Comparison of ENCODE assay signal across 13 cellular contexts in the genomic region with DNA sequence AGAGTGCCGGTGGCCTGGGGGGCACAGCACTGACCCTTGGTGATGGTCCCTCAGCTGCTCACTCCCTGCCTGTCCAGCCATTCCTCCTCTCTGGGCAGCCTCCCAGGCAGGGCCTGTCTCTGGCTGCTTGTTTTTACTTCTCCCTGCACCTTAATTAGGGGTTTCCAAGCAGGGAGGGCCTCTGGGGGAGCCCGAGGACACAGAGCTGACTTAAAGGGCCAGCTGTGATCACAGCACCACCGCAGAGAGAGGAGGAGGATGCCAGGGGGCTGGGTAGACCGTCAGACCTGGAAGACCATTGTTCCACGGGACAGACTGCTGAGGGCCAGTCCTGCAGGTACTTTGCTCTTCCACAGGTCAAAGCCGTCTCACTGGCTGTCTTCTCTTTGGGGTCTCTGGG. TPM values are rescaled to one million over a fixed set of nuclear protein-coding genes. Genes with fewer than 3 reads are reported as not detected.
A peak's percentile ranks its signal among the peaks of the same experiment; 100 is the strongest.
DNase-seq lines count a peak whose midpoint lies in the region; ATAC-seq and TF ChIP-seq lines count a peak whose summit lies in the region.
"Had no signal": no experiment of that assay in that cellular context is flagged by ENCODE, and none has a peak within 500 bp of the region (broad histone marks: within the 10 kb centered on the region; RNA-seq: fewer than 3 reads in every experiment).

No MANE protein-coding gene starts in this region.

- H3K9me3 ChIP-seq in CD4-positive, alpha-beta memory T cell (ENCODE audit: control insufficient read depth in 1 of 2, low read length in 2 of 2) = no peaks in the 10 kb centered on the region
- H3K9me3 ChIP-seq: thoracic aorta had no signal

- no peak for TF ChIP-seq POLR2A in GM18505 (IDR thresholded peaks at IDR 0.05; ENCODE audit: borderline replicate concordance, extremely low read depth, insufficient read depth, insufficient read length)
- no peak for TF ChIP-seq POLR2A in lower leg skin (IDR thresholded peaks at IDR 0.05)

- H3K9me3 Mint-ChIP-seq in CD4-positive, alpha-beta memory T cell = peaks cover 0 to 2% (median 0%) of the 10 kb centered on the region in 8 donors
- H3K9me3 Mint-ChIP-seq in neural crest cell = no peaks in the 10 kb centered on the region

- H3K4me1 Mint-ChIP-seq in CD4-positive, alpha-beta memory T cell = peaks cover 14 to 48% (median 30%) of the 10 kb centered on the region in 4 donors
- H3K4me1 Mint-ChIP-seq in neural crest cell = peaks cover 13% of the 10 kb centered on the region

- no peaks in the 10 kb centered on the region for H3K27me3 ChIP-seq in CD4-positive, alpha-beta memory T cell (ENCODE audit: insufficient read depth, low read length)
- peaks cover 22% of the 10 kb centered on the region for H3K27me3 ChIP-seq in brain microvascular endothelial cell (replicated peaks)

- in situ Hi-C loops in brain microvascular endothelial cell (cut with HindIII; ENCODE audit: low pct_ligation_motif_present, low sequenced_read_pairs) = no loop called here

- DNase-seq in CD4-positive, alpha-beta memory T cell = no peak
- DNase-seq in brain microvascular endothelial cell (no peak), neural crest cell (ENCODE audit: low read depth, low spot score) (no peak), kidney tubule cell (ENCODE audit: low spot score) (no peak), lower leg skin (ENCODE audit: low spot score in 2 of 2) (no peak)
- DNase-seq: Karpas-422; mammary epithelial cell; NCI-H1436 treated with DMSO at 0.1 percent for 48 hours; nucleus accumbens; stimulated activated CD4-positive, alpha-beta T cell treated with anti-CD3 and anti-CD28 coated beads, Interleukin-4, amount 100 ng/mL, for 24 hours had no signal

- CTCF ChIA-PET in CD4-positive, alpha-beta memory T cell (lab: Charles Lee; ENCODE audit: partially characterized antibody) = no interaction called here

- peaks cover 43% of the 10 kb centered on the region for H3K4me1 ChIP-seq in CD4-positive, alpha-beta memory T cell (ENCODE audit: insufficient read depth, low read length)

- 57% methylated on average over 6 of the region's 6 CpGs for WGBS in lower leg skin, 2 donors

- peaks cover 5 to 12% of the 10 kb centered on the region in 2 donors for H3K27me3 Mint-ChIP-seq in CD4-positive, alpha-beta memory T cell
- peaks cover 58% of the 10 kb centered on the region for H3K27me3 Mint-ChIP-seq in neural crest cell (ENCODE audit: low read depth)

- TF ChIP-seq CTCF in GM12875 (IDR thresholded peaks at IDR 0.05; ENCODE audit: borderline replicate concordance, insufficient read depth, low read depth, low read length) = 0 out of 2 replicates have a peak, but pooled peaks have one; percentile 13
- TF ChIP-seq CTCF in brain microvascular endothelial cell (IDR thresholded peaks at IDR 0.05; ENCODE audit: low read depth, low read length, missing control alignments) = peak; percentile 15
- TF ChIP-seq CTCF in neural crest cell (conservative IDR thresholded peaks at IDR 0.05) = no peak
- no peak for TF ChIP-seq CTCF in lower leg skin (IDR thresholded peaks at IDR 0.05)

- H3K27ac ChIP-seq in CD4-positive, alpha-beta memory T cell (ENCODE audit: low read depth, low read length) = no peak overlapping the region
- no peak overlapping the region for H3K27ac ChIP-seq in brain microvascular endothelial cell
- H3K27ac ChIP-seq: thoracic aorta had no signal

- no peak overlapping the region for H3K4me3 ChIP-seq in CD4-positive, alpha-beta memory T cell (ENCODE audit: low read length in 2 of 2)
- H3K4me3 ChIP-seq in GM12875 (ENCODE audit: low read depth, low read length) = no peak overlapping the region
- H3K4me3 ChIP-seq in brain microvascular endothelial cell (ENCODE audit: low read depth, low read length) = no peak overlapping the region
- no peak overlapping the region for H3K4me3 ChIP-seq in lower leg skin (ENCODE audit: low read depth, poor library complexity, severe bottlenecking)

- no peak overlapping the region for H3K27ac Mint-ChIP-seq in CD4-positive, alpha-beta memory T cell
- no peak overlapping the region for H3K27ac Mint-ChIP-seq in neural crest cell (ENCODE audit: unreplicated experiment)

- intact Hi-C loops in CD4-positive, alpha-beta memory T cell (cut with micrococcal nuclease) = loop anchor here (5.0 to 10.0 kb wide), 2 partner anchors 124 to 306 kb away; partner anchors contain the start of gene WDR81
- intact Hi-C loops in lower leg skin (cut with DNase I; ENCODE audit: low total_unique reads) = loop anchor here (5.0 kb wide), 1 partner anchor 121 kb away; no protein-coding TSS in a partner anchor

- peaks cover 7% of the 10 kb centered on the region for H3K36me3 ChIP-seq in CD4-positive, alpha-beta memory T cell (ENCODE audit: insufficient read depth, low read length)
- H3K36me3 ChIP-seq in brain microvascular endothelial cell (replicated peaks) = no peaks in the 10 kb centered on the region

- no peak for ATAC-seq in GM18505 (IDR thresholded peaks at IDR 0.05; ENCODE audit: unreplicated experiment)

- H3K36me3 Mint-ChIP-seq in CD4-positive, alpha-beta memory T cell = peaks cover 4 to 8% of the 10 kb centered on the region in 2 donors
- no peaks in the 10 kb centered on the region for H3K36me3 Mint-ChIP-seq in neural crest cell (ENCODE audit: low read depth)

- peak overlapping the region in 6 of 8 donors; percentile 9 to 46 (median 34) for H3K4me3 Mint-ChIP-seq in CD4-positive, alpha-beta memory T cell
- H3K4me3 Mint-ChIP-seq in neural crest cell = peak overlapping the region; percentile 84

- POLR2A ChIA-PET in CD4-positive, alpha-beta memory T cell (lab: Charles Lee; ENCODE audit: partially characterized antibody) = no interaction called here

RNA-seq across cellular contexts. Expression of gene DPH1, which starts 1.2 kb away (rescaled TPM):
- 10 to 100 TPM; 76.6 to 95.8 TPM for total RNA-seq in CD4-positive, alpha-beta memory T cell
- 10 to 100 TPM; 30.8 to 39.8 TPM for polyA plus RNA-seq in CD4-positive, alpha-beta memory T cell
- total RNA-seq in neural crest cell (29.7 and 35.1 TPM in 2 replicates), lower leg skin (10 to 100 TPM; 50.4 to 80.0 (median 61.2) TPM)

RNA-seq across cellular contexts. Expression of gene RTN4RL1, which starts 3.6 kb away (rescaled TPM):
- under 1 TPM; 0.30 to 0.47 TPM for total RNA-seq in CD4-positive, alpha-beta memory T cell
- 1 to 10 TPM in 1 of 2 donors, under 1 TPM in 1; 0.27 to 2.0 TPM for polyA plus RNA-seq in CD4-positive, alpha-beta memory T cell
- total RNA-seq in neural crest cell (0.36 and 0.47 TPM in 2 replicates), lower leg skin (10 to 100 TPM; 19.1 to 31.5 (median 27.6) TPM)

RNA-seq across cellular contexts. Expression of gene OVCA2, which starts 13.1 kb away (rescaled TPM):
- total RNA-seq in CD4-positive, alpha-beta memory T cell = 10 to 100 TPM; 27.9 to 36.7 TPM
- polyA plus RNA-seq in CD4-positive, alpha-beta memory T cell = 10 to 100 TPM; 49.6 to 90.3 TPM
- total RNA-seq in neural crest cell (25.6 and 29.8 TPM in 2 replicates), lower leg skin (10 to 100 TPM; 34.2 to 51.5 (median 40.3) TPM)

RNA-seq across cellular contexts. Expression of gene HIC1, which starts 26.2 kb away (rescaled TPM):
- 1 to 10 TPM; 4.9 to 5.2 TPM for total RNA-seq in CD4-positive, alpha-beta memory T cell
- polyA plus RNA-seq in CD4-positive, alpha-beta memory T cell = 1 to 10 TPM in 1 of 2 donors, under 1 TPM in 1; 0.39 to 1.6 TPM
- total RNA-seq in neural crest cell (0.37 and 0.82 TPM in 2 replicates), lower leg skin (10 to 100 TPM in 1 of 4 donors, 1 to 10 TPM in 3; 2.4 to 14.2 (median 5.3) TPM)

Comparison
In these comparisons a context has a peak if more than half of its experiments do, and no peak if none do; other contexts are left out.
1. CTCF ChIP-seq: peak in GM12875 (single experiment) and brain microvascular endothelial cell (single experiment); none in neural crest cell (single experiment) and lower leg skin (0 of 3).
2. RNA of gene RTN4RL1, which starts 3.6 kb away (total RNA-seq): 19.1 to 31.5 TPM in lower leg skin; 0.36 to 0.47 TPM in neural crest cell and 0.30 to 0.47 TPM in CD4-positive, alpha-beta memory T cell; every median in the first group is over 10 times any median in the second.